In the genomic region with DNA sequence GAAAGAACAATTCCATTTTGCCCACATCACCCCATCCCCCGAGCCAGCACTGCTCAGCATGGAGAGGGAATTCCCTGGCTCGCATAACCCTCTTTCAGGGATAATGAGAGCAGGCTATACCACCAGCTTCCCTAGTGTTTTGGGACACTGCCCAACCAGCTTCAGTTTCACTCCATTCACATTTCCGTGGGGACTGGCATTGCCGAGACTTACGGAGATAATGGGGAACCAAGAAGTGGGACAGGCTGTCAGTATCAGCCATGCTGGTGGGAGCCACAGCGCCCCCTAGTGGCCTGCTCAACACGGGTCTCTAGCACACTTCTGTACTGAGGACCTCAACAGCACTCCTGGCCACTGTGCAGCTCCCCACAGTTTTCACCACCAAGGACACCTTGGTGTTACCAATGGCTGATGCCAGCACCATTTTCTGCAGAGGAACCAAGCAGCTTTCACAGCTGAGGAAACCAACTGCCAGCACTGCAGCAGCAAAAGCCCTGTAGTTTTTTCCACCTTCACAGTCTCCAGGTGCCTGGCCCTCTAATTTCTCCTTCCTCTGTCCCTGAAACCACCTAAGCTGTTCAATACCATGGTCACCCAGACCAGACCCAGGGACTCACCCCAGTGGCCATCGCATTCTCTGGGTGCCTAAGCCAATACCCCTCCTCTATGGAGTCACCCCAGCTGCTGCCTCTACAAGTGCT, we compare ENCODE assay signal across 8 cellular contexts. TPM values are rescaled to one million over a fixed set of nuclear protein-coding genes. Genes with fewer than 3 reads are reported as not detected.
A peak's percentile ranks its signal among the peaks of the same experiment; 100 is the strongest.
DNase-seq lines count a peak whose midpoint lies in the region; ATAC-seq and TF ChIP-seq lines count a peak whose summit lies in the region.

No MANE protein-coding gene starts in this region.

- H3K36me3 ChIP-seq in HEK293 (ENCODE audit: control insufficient read depth in 2 of 2, insufficient read depth in 1 of 2, low read length in 2 of 2) = no peaks in the 10 kb centered on the region
- H3K36me3 ChIP-seq in duodenal mucosa (ENCODE audit: control insufficient read depth in 1 of 2, insufficient read depth in 2 of 2, low read length in 2 of 2) = no peaks in the 10 kb centered on the region
- H3K36me3 ChIP-seq in lower lobe of right lung = no peaks in the 10 kb centered on the region

- no peak overlapping the region for H3K27ac Mint-ChIP-seq in CD4-positive, alpha-beta T cell

- POLR2A ChIA-PET in CD4-positive, alpha-beta T cell (lab: Charles Lee) = no interaction called here
- POLR2A ChIA-PET in HEK293 (lab: Yijun Ruan, JAX) = no interaction called here

- no peak overlapping the region for H3K4me3 Mint-ChIP-seq in CD4-positive, alpha-beta T cell

- no peaks in the 10 kb centered on the region for H3K9me3 Mint-ChIP-seq in CD4-positive, alpha-beta T cell

- CTCF ChIA-PET in CD4-positive, alpha-beta T cell (lab: Charles Lee) = interaction anchor here (0.6 to 1.4 kb wide), 4 partner anchors 23 to 172 kb away, joined by 3 to 4 read pairs (median 4); partner anchors contain the start of gene FLT3LG
- CTCF ChIA-PET in HEK293 (lab: Yijun Ruan, JAX) = interaction anchor here (0.5 to 5.4 kb wide), 59 partner anchors 9 to 605 kb away, joined by 3 to 47 read pairs (median 5); partner anchors contain the start of gene RCN3

- no peaks in the 10 kb centered on the region for H3K9me3 ChIP-seq in CD4-positive, alpha-beta T cell (ENCODE audit: control insufficient read depth, low read length)
- H3K9me3 ChIP-seq in HEK293 (ENCODE audit: control insufficient read depth, insufficient read depth, low read depth, low read length) (no peaks in the 10 kb centered on the region), duodenal mucosa (ENCODE audit: control insufficient read depth in 1 of 2, low read length in 2 of 2) (no peaks in the 10 kb centered on the region), lower lobe of right lung (peaks cover 2% of the 10 kb centered on the region)

- H3K9ac ChIP-seq in duodenal mucosa (ENCODE audit: low read depth in 1 of 2, low read length in 2 of 2) = no peak overlapping the region

- intact Hi-C loops in CD4-positive, alpha-beta T cell (cut with DNase I, micrococcal nuclease) = loop anchor here in 1 of 2 experiments (2.0 kb wide), 1 partner anchor 75 kb away; no protein-coding TSS in a partner anchor
- intact Hi-C loops in lower lobe of right lung (cut with DNase I) = no loop called here

- peak; percentile 79 for TF ChIP-seq CTCF in CD4-positive, alpha-beta T cell (IDR thresholded peaks at IDR 0.05)
- TF ChIP-seq CTCF in HEK293 (tag by site-specific recombination; IDR thresholded peaks at IDR 0.05) = peak; percentile 90
- TF ChIP-seq CTCF in lower lobe of right lung (IDR thresholded peaks at IDR 0.05) = peak; percentile 91

- H3K4me3 ChIP-seq in HEK293 (ENCODE audit: low read depth, low read length) (peak overlapping the region; percentile 41), duodenal mucosa (ENCODE audit: low read depth in 1 of 2, low read length in 2 of 2) (peak overlapping the region; percentile 44 to 56), lower lobe of right lung (peak overlapping the region; percentile 25)

- no peak overlapping the region for H3K27ac ChIP-seq in CD4-positive, alpha-beta T cell (ENCODE audit: low read depth, low read length)
- H3K27ac ChIP-seq in HEK293 (ENCODE audit: extremely low read depth, low read depth, low read length) (no peak overlapping the region), duodenal mucosa (ENCODE audit: low read depth, low read length) (no peak overlapping the region), lower lobe of right lung (no peak overlapping the region)

- no peaks in the 10 kb centered on the region for H3K36me3 Mint-ChIP-seq in CD4-positive, alpha-beta T cell (ENCODE audit: low read depth)

- H3K4me1 Mint-ChIP-seq in CD4-positive, alpha-beta T cell (ENCODE audit: low read depth) = peaks cover 13% of the 10 kb centered on the region

- no peaks in the 10 kb centered on the region for H3K27me3 ChIP-seq in CD4-positive, alpha-beta T cell (ENCODE audit: control insufficient read depth, insufficient read depth, low read length)
- H3K27me3 ChIP-seq in duodenal mucosa (ENCODE audit: control insufficient read depth in 1 of 2, insufficient read depth in 2 of 2, low read length in 2 of 2) = no peaks in the 10 kb centered on the region
- no peaks in the 10 kb centered on the region for H3K27me3 ChIP-seq in lower lobe of right lung (ENCODE audit: low read depth)

- no peaks in the 10 kb centered on the region for H3K27me3 Mint-ChIP-seq in CD4-positive, alpha-beta T cell

- H3K4me1 ChIP-seq in HEK293 (ENCODE audit: control insufficient read depth, insufficient read depth, low read length) (no peaks in the 10 kb centered on the region), duodenal mucosa (ENCODE audit: control insufficient read depth in 1 of 2, insufficient read depth in 2 of 2, low read length in 2 of 2) (no peaks in the 10 kb centered on the region), lower lobe of right lung (peaks cover 5% of the 10 kb centered on the region)

- peak; percentile 64 to 85 (median 74) for DNase-seq in CD4-positive, alpha-beta T cell
- DNase-seq in NCI-H526 treated with DMSO at 0.1 percent for 48 hours (lab: John Stamatoyannopoulos, UW) (peak; percentile 16), lower lobe of right lung (peak; percentile 88)
- DNase-seq in activated CD4-positive, alpha-beta T cell treated with anti-CD3 and anti-CD28 coated beads, Interleukin-2, amount 50 U/mL, for 4 hours = peak; percentile 73 to 77
- DNase-seq in stimulated activated CD4-positive, alpha-beta T cell treated with anti-CD3 and anti-CD28 coated beads, TNF-alpha, amount 100 ng/mL, for 4 hours (ENCODE audit: low read depth in 3 of 3) = peak; percentile 59 to 72 (median 69)

- ATAC-seq in CD4-positive, alpha-beta T cell (ENCODE audit: poor library complexity) = peak; percentile 95
- ATAC-seq in lower lobe of right lung (peak; percentile 94 to 96), HG03159 (IDR thresholded peaks at IDR 0.05; ENCODE audit: unreplicated experiment) (no peak)

TF ChIP-seq in HEK293, 187 proteins besides CTCF, POLR2A, EP300 and RAD21 (continues in another document):
- no peak for TF ChIP-seq PRDM1 (tag by site-specific recombination; IDR thresholded peaks at IDR 0.05)
- TF ChIP-seq ZNF2 (tag by site-specific recombination; IDR thresholded peaks at IDR 0.05) = 0 out of 2 replicates have a peak, but pooled peaks have one; percentile 44
- TF ChIP-seq ZNF639 (tag by site-specific recombination; IDR thresholded peaks at IDR 0.05) = no peak
- peak; percentile 36; the same call in 1 of the 2 replicates for TF ChIP-seq ZNF335 (tag by site-specific recombination; conservative IDR thresholded peaks at IDR 0.05)
- no peak for TF ChIP-seq ZNF596 (tag by site-specific recombination; IDR thresholded peaks at IDR 0.05)
- no peak for TF ChIP-seq HOXA7 (CRISPR knock-in tag; IDR thresholded peaks at IDR 0.05; ENCODE audit: borderline replicate concordance)
- TF ChIP-seq SP7 (tag by site-specific recombination; IDR thresholded peaks at IDR 0.05) = peak; percentile 29; the same call in 1 of the 2 replicates
- TF ChIP-seq ZNF211 (tag by site-specific recombination; IDR thresholded peaks at IDR 0.05; ENCODE audit: low read depth) = 0 out of 2 replicates have a peak, but pooled peaks have one; percentile 14
- no peak for TF ChIP-seq ZNF302 (tag by site-specific recombination; IDR thresholded peaks at IDR 0.05; ENCODE audit: low read depth)
- TF ChIP-seq MZF1 (tag by site-specific recombination; IDR thresholded peaks at IDR 0.05; ENCODE audit: borderline replicate concordance) = 0 out of 2 replicates have a peak, but pooled peaks have one; percentile 42
- no peak for TF ChIP-seq ZNF776 (tag by site-specific recombination; IDR thresholded peaks at IDR 0.05; ENCODE audit: borderline replicate concordance)
- TF ChIP-seq ZFHX2 (tag by site-specific recombination; conservative IDR thresholded peaks at IDR 0.05) = no peak
- TF ChIP-seq, protein P1, sequence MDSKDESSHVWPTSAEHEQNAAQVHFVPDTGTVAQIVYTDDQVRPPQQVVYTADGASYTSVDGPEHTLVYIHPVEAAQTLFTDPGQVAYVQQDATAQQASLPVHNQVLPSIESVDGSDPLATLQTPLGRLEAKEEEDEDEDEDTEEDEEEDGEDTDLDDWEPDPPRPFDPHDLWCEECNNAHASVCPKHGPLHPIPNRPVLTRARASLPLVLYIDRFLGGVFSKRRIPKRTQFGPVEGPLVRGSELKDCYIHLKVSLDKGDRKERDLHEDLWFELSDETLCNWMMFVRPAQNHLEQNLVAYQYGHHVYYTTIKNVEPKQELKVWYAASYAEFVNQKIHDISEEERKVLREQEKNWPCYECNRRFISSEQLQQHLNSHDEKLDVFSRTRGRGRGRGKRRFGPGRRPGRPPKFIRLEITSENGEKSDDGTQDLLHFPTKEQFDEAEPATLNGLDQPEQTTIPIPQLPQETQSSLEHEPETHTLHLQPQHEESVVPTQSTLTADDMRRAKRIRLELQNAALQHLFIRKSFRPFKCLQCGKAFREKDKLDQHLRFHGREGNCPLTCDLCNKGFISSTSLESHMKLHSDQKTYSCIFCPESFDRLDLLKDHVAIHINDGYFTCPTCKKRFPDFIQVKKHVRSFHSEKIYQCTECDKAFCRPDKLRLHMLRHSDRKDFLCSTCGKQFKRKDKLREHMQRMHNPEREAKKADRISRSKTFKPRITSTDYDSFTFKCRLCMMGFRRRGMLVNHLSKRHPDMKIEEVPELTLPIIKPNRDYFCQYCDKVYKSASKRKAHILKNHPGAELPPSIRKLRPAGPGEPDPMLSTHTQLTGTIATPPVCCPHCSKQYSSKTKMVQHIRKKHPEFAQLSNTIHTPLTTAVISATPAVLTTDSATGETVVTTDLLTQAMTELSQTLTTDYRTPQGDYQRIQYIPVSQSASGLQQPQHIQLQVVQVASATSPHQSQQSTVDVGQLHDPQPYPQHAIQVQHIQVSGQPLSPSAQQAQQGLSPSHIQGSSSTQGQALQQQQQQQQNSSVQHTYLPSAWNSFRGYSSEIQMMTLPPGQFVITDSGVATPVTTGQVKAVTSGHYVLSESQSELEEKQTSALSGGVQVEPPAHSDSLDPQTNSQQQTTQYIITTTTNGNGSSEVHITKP (tag by site-specific recombination; IDR thresholded peaks at IDR 0.05) = peak; percentile 89
- TF ChIP-seq ZNF600 (tag by site-specific recombination; IDR thresholded peaks at IDR 0.05) = 0 out of 2 replicates have a peak, but pooled peaks have one; percentile 30

RNA-seq across cellular contexts. Expression of gene SLC6A16, which starts 23.7 kb away (rescaled TPM):
- total RNA-seq in CD4-positive, alpha-beta T cell = 1 to 10 TPM; 1.5 to 2.4 TPM
- 4.9 TPM for total RNA-seq in lower lobe of right lung

RNA-seq across cellular contexts. Expression of gene CD37, which starts 33.9 kb away (rescaled TPM):
- 100 to 1,000 TPM; 329 to 350 TPM for total RNA-seq in CD4-positive, alpha-beta T cell
- total RNA-seq in lower lobe of right lung = 175 TPM

Comparison
In these comparisons a context has a peak if more than half of its experiments do, and no peak if none do; other contexts are left out.
1. DNase-seq: peak in every context shown above with its lines; median percentile 88 in lower lobe of right lung; 75 in activated CD4-positive, alpha-beta T cell treated with anti-CD3 and anti-CD28 coated beads, Interleukin-2, amount 50 U/mL, for 4 hours; 74 in CD4-positive, alpha-beta T cell; 69 in stimulated activated CD4-positive, alpha-beta T cell treated with anti-CD3 and anti-CD28 coated beads, TNF-alpha, amount 100 ng/mL, for 4 hours; 16 in NCI-H526 treated with DMSO at 0.1 percent for 48 hours.